Comparison of ENCODE assay signal across 8 cellular contexts in genomic region chr19:19033176-19033425, GRCh38. TPM values are rescaled to one million over a fixed set of nuclear protein-coding genes. Genes with fewer than 3 reads are reported as not detected.
DNase-seq lines count a peak whose midpoint lies in the region; TF ChIP-seq lines count a peak whose summit lies in the region.

No MANE protein-coding gene starts in this region.

- peak overlapping the region; percentile 87 for H3K9ac ChIP-seq in iPS-18a (ENCODE audit: low read length)

- no peaks in the 10 kb centered on the region for H3K27me3 Mint-ChIP-seq in T-helper 2 cell treated with Interferon-gamma antibody and Interleukin-4, amounts not matched to agents 5 μg/mL and 100 μg/mL, for 36 hours (ENCODE audit: low read depth)

- H3K9me3 ChIP-seq in iPS-18a (ENCODE audit: control insufficient read depth, low read depth, low read length), result peaks cover 4% of the 10 kb centered on the region

- H3K4me3 ChIP-seq in WI38 (ENCODE audit: low read depth, low read length), result peak overlapping the region; percentile 92
- peak overlapping the region; percentile 94 for H3K4me3 ChIP-seq in iPS-18a (ENCODE audit: low read length)

- H3K4me1 ChIP-seq in iPS-18a (ENCODE audit: control insufficient read depth, low read depth, low read length), result peaks cover 5% of the 10 kb centered on the region

- TF ChIP-seq CTCF in WI38 (IDR thresholded peaks at IDR 0.05; ENCODE audit: low read depth, low read length), result no peak

- H3K36me3 Mint-ChIP-seq in T-helper 2 cell treated with Interferon-gamma antibody and Interleukin-4, amounts not matched to agents 5 μg/mL and 100 μg/mL, for 36 hours (ENCODE audit: low read depth), result peaks cover 36% of the 10 kb centered on the region

- peak overlapping the region; percentile 96 for H3K27ac Mint-ChIP-seq in T-helper 2 cell treated with Interferon-gamma antibody and Interleukin-4, amounts not matched to agents 5 μg/mL and 100 μg/mL, for 36 hours

- H3K27ac ChIP-seq in iPS-18a (ENCODE audit: low read length), result peak overlapping the region; percentile 68
- H3K27ac ChIP-seq in temporal lobe (ENCODE audit: low read depth, low read length), result peak overlapping the region; percentile 7

- H3K9me3 Mint-ChIP-seq in T-helper 2 cell treated with Interferon-gamma antibody and Interleukin-4, amounts not matched to agents 5 μg/mL and 100 μg/mL, for 36 hours, result no peaks in the 10 kb centered on the region

- no peak for DNase-seq in T-helper 2 cell treated with Interferon-gamma antibody and Interleukin-4, amounts not matched to agents 5 μg/mL and 100 μg/mL, for 36 hours (ENCODE audit: low spot score)
- DNase-seq in T-helper 2 cell (no peak), T1000 (lab: John Stamatoyannopoulos, UW) (no peak), NCI-H2227 (lab: John Stamatoyannopoulos, UW; ENCODE audit: unreplicated experiment) (no peak), RKO (ENCODE audit: low spot score) (no peak)

- no peaks in the 10 kb centered on the region for H3K27me3 ChIP-seq in iPS-18a (ENCODE audit: control insufficient read depth, insufficient read depth, low read length)

- H3K4me3 Mint-ChIP-seq in T-helper 2 cell treated with Interferon-gamma antibody and Interleukin-4, amounts not matched to agents 5 μg/mL and 100 μg/mL, for 36 hours, result peak overlapping the region; percentile 94

- peaks cover 22% of the 10 kb centered on the region for H3K4me1 Mint-ChIP-seq in T-helper 2 cell treated with Interferon-gamma antibody and Interleukin-4, amounts not matched to agents 5 μg/mL and 100 μg/mL, for 36 hours (ENCODE audit: low read depth)

- H3K36me3 ChIP-seq in iPS-18a (ENCODE audit: control insufficient read depth, low read depth, low read length), result peaks cover 26% of the 10 kb centered on the region

RNA-seq across cellular contexts. Expression of gene SUGP2, which starts 0.2 kb away (rescaled TPM):
- 81.4 TPM for total RNA-seq in temporal lobe

RNA-seq across cellular contexts. Expression of gene ARMC6, which starts 0.3 kb away (rescaled TPM):
- 32.9 TPM for total RNA-seq in temporal lobe

RNA-seq across cellular contexts. Expression of gene SLC25A42, which starts 30.7 kb away (rescaled TPM):
- total RNA-seq in temporal lobe, result 7.4 TPM
